Comparison of ENCODE assay signal across 22 cellular contexts in the genomic region with DNA sequence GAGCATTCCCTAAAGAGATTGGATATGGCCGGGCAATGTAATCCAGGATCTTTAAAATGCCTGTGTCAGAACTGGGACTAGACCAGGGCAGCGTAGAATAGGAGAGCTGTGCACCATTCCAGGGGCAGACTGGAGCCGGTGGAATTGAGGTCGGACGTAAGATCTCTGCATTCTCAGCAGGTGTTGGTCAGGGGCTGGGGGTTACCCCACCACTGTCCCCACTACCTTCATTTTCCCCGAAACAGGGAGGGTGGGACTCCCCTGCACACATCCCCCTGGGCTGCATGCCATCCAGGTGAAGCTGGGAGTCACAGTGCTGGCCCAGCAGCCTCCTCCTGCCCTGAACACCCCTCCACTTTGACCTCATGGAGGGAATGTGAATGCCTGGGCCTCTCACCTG. TPM values are rescaled to one million over a fixed set of nuclear protein-coding genes. Genes with fewer than 3 reads are reported as not detected.
"Had no signal": no experiment of that assay in that cellular context is flagged by ENCODE, and none has a peak within 500 bp of the region (broad histone marks: within the 10 kb centered on the region; RNA-seq: fewer than 3 reads in every experiment).

No MANE protein-coding gene starts in this region.

- DNase-seq: activated CD4-positive, alpha-beta T cell treated with anti-CD3 and anti-CD28 coated beads for 1 hour; activated CD4-positive, alpha-beta T cell treated with anti-CD3 and anti-CD28 coated beads, Interleukin-2, amount 50 U/mL, for 1 hour; activated CD8-positive, alpha-beta T cell treated with anti-CD3 and anti-CD28 coated beads, Interleukin-2, amount 10 ng/mL, durations not matched to agents 7 days and 5 days; activated T-cell treated with anti-CD3 and anti-CD28 coated beads, Interleukin-2, amount 50 U/mL, for 4 hours; anterior cingulate cortex; body of pancreas; effector CD8-positive, alpha-beta T cell; foreskin keratinocyte; left lung; natural killer cell; right cardiac atrium; stimulated activated CD4-positive, alpha-beta T cell treated with anti-CD3 and anti-CD28 coated beads, Interleukin-12 subunit alpha, Interleukin-12 subunit beta, amount 100 ng/mL, for 4 hours; stimulated activated CD4-positive, alpha-beta T cell treated with anti-CD3 and anti-CD28 coated beads, Interleukin-4, amount 100 ng/mL, for 4 hours; T-cell; uterus had no signal

- H3K4me1 ChIP-seq: foreskin keratinocyte, left lung, prostate gland, tibial nerve, uterus had no signal

- H3K9me3 ChIP-seq: body of pancreas, left lung, prostate gland, tibial nerve, uterus had no signal

- H3K27ac ChIP-seq: body of pancreas, cardiac muscle cell, foreskin keratinocyte, left lung, prostate gland, tibial nerve, uterus had no signal

- ATAC-seq: activated CD8-positive, alpha-beta T cell treated with anti-CD3 and anti-CD28 coated beads, Interleukin-2, amount 10 ng/mL, durations not matched to agents 7 days and 5 days; activated T-cell treated with anti-CD3 and anti-CD28 coated beads, Interleukin-2, amount 50 U/mL, for 4 hours; body of pancreas; foreskin keratinocyte; left lung; natural killer cell; right cardiac atrium; T-cell had no signal

- H3K4me3 ChIP-seq: body of pancreas, cardiac muscle cell, left lung, lung, prostate gland, tibial nerve, uterus had no signal

- H3K27me3 ChIP-seq: body of pancreas, left lung, tibial nerve, uterus had no signal

- H3K36me3 ChIP-seq: cardiac muscle cell, prostate gland, uterus had no signal

RNA-seq across cellular contexts. Expression of a gene that starts 27.7 kb away (rescaled TPM):
- total RNA-seq: body of pancreas, cardiac muscle cell, glomerular endothelial cell, mesothelial cell of epicardium, skeletal muscle tissue had no signal
